ENCODE assay signal across 14 cellular contexts in genomic region chr18:9757851-9758587, GRCh38. TPM values are rescaled to one million over a fixed set of nuclear protein-coding genes. Genes with fewer than 3 reads are reported as not detected.
DNase-seq lines count a peak whose midpoint lies in the region; TF ChIP-seq lines count a peak whose summit lies in the region.
"Had no signal": no experiment of that assay in that cellular context is flagged by ENCODE, and none has a peak within 500 bp of the region (broad histone marks: within the 10 kb centered on the region; RNA-seq: fewer than 3 reads in every experiment).

No MANE protein-coding gene starts in this region.

- no peaks in the 10 kb centered on the region for H3K9me3 Mint-ChIP-seq in MCF 10A (ENCODE audit: unreplicated experiment)
- H3K9me3 Mint-ChIP-seq: activated CD4-positive, alpha-beta memory T cell treated with anti-CD3 and anti-CD28 coated beads for 36 hours; central memory CD8-positive, alpha-beta T cell; GM23338 had no signal

- DNase-seq in MCF 10A (ENCODE audit: unreplicated experiment) (peak; percentile 28), breast epithelium (ENCODE audit: low spot score in 2 of 2) (no peak), UCSD-AML1 (lab: John Stamatoyannopoulos, UW; ENCODE audit: unreplicated experiment) (peak; percentile 31), iris pigment epithelial cell (ENCODE audit: low read depth) (peak; percentile 71), uterus (peak; percentile 73 to 81), epidermal melanocyte (ENCODE audit: insufficient read length, low spot score) (no peak), C1 segment of cervical spinal cord (lab: John Stamatoyannopoulos, UW) (no peak)
- DNase-seq in effector CD4-positive, alpha-beta T cell, result no peak
- DNase-seq: activated CD4-positive, alpha-beta memory T cell treated with anti-CD3 and anti-CD28 coated beads for 36 hours; activated effector memory CD4-positive, alpha-beta T cell treated with anti-CD3 and anti-CD28 coated beads, Interleukin-2, amount 50 U/mL, for 16 hours; NCI-H2081 treated with DMSO at 0.1 percent for 48 hours; upper lobe of right lung had no signal

- POLR2A ChIA-PET in MCF 10A (lab: Yijun Ruan, JAX), result no interaction called here

- no peak overlapping the region for H3K4me3 ChIP-seq in breast epithelium
- no peak overlapping the region for H3K4me3 ChIP-seq in uterus
- H3K4me3 ChIP-seq: GM23338, upper lobe of right lung had no signal

- peaks cover 7% of the 10 kb centered on the region for H3K4me1 Mint-ChIP-seq in MCF 10A (ENCODE audit: insufficient read depth, unreplicated experiment)
- H3K4me1 Mint-ChIP-seq: central memory CD8-positive, alpha-beta T cell had no signal

- H3K4me1 ChIP-seq in breast epithelium (no peaks in the 10 kb centered on the region), uterus (peaks cover 7 to 8% of the 10 kb centered on the region in 2 donors)

- H3K36me3 Mint-ChIP-seq in MCF 10A (ENCODE audit: insufficient read depth, unreplicated experiment), result no peaks in the 10 kb centered on the region
- H3K36me3 Mint-ChIP-seq: activated CD4-positive, alpha-beta memory T cell treated with anti-CD3 and anti-CD28 coated beads for 36 hours had no signal

- intact Hi-C loops in MCF 10A (cut with micrococcal nuclease) (no loop called here), breast epithelium (cut with DNase I; ENCODE audit: low total_unique reads) (no loop called here), uterus (cut with DNase I; ENCODE audit: low total_unique reads) (no loop called here)

- H3K27ac ChIP-seq in breast epithelium (peak overlapping the region in 1 of 2 donors; percentile 44), uterus (peak overlapping the region; percentile 73 to 82)
- H3K27ac ChIP-seq: upper lobe of right lung had no signal

- H3K27me3 ChIP-seq in breast epithelium, result no peaks in the 10 kb centered on the region
- no peaks in the 10 kb centered on the region for H3K27me3 ChIP-seq in uterus
- H3K27me3 ChIP-seq: upper lobe of right lung had no signal

- H3K36me3 ChIP-seq in breast epithelium (no peaks in the 10 kb centered on the region), uterus (no peaks in the 10 kb centered on the region)
- H3K36me3 ChIP-seq: upper lobe of right lung had no signal

- BruUV-seq in MCF 10A (replicated peaks; lab: Mats Ljungman, UMichigan), result no TSS peak

- H3K9me3 ChIP-seq in breast epithelium (peaks cover 0 to 4% of the 10 kb centered on the region in 2 donors), uterus (no peaks in the 10 kb centered on the region)
- H3K9me3 ChIP-seq: upper lobe of right lung had no signal

- CTCF ChIA-PET in MCF 10A (lab: Yijun Ruan, JAX), result no interaction called here

- TF ChIP-seq CTCF in MCF 10A (IDR thresholded peaks at IDR 0.05; ENCODE audit: unreplicated experiment) (no peak), breast epithelium (IDR thresholded peaks at IDR 0.05) (no peak), uterus (IDR thresholded peaks at IDR 0.05) (peak in 1 of 4 experiments; percentile 20)

- TF ChIP-seq POLR2A in breast epithelium (IDR thresholded peaks at IDR 0.05) (no peak), uterus (IDR thresholded peaks at IDR 0.05) (no peak)

- H3K27me3 Mint-ChIP-seq in MCF 10A (ENCODE audit: insufficient read depth, unreplicated experiment), result no peaks in the 10 kb centered on the region

- H3K4me3 Mint-ChIP-seq in MCF 10A (ENCODE audit: unreplicated experiment), result no peak overlapping the region
- H3K4me3 Mint-ChIP-seq: activated CD4-positive, alpha-beta memory T cell treated with anti-CD3 and anti-CD28 coated beads for 36 hours; central memory CD8-positive, alpha-beta T cell; GM23338 had no signal

- no peak overlapping the region for H3K27ac Mint-ChIP-seq in MCF 10A (ENCODE audit: low read depth, unreplicated experiment)
- H3K27ac Mint-ChIP-seq: activated CD4-positive, alpha-beta memory T cell treated with anti-CD3 and anti-CD28 coated beads for 36 hours; GM23338 had no signal

RNA-seq across cellular contexts. Expression of gene RAB31, which starts 49.9 kb away (rescaled TPM):
- 4.8 and 6.1 TPM in 2 replicates for total RNA-seq in MCF 10A (2022)
- 100 to 1,000 TPM in 1 of 3 donors, 10 to 100 TPM in 2; 22.4 to 110 (median 32.4) TPM for total RNA-seq in breast epithelium
- total RNA-seq in uterus, result 10 to 100 TPM; 22.9 to 98.1 (median 34.3) TPM

Comparison
In these comparisons a context has a peak if more than half of its experiments do, and no peak if none do; other contexts are left out.
1. DNase-seq: peak in MCF 10A (single experiment), UCSD-AML1 (single experiment), iris pigment epithelial cell (single experiment) and uterus (2 of 2); none in breast epithelium (0 of 2), effector CD4-positive, alpha-beta T cell (single experiment), epidermal melanocyte (single experiment) and C1 segment of cervical spinal cord (0 of 14).